Comparison of ENCODE assay signal across 10 cellular contexts in genomic region chr10:117137031-117137910, GRCh38. TPM values are rescaled to one million over a fixed set of nuclear protein-coding genes. Genes with fewer than 3 reads are reported as not detected.
DNase-seq lines count a peak whose midpoint lies in the region; ATAC-seq and TF ChIP-seq lines count a peak whose summit lies in the region.
"Had no signal": no experiment of that assay in that cellular context is flagged by ENCODE, and none has a peak within 500 bp of the region (broad histone marks: within the 10 kb centered on the region; RNA-seq: fewer than 3 reads in every experiment).

No MANE protein-coding gene starts in this region.

- no peaks in the 10 kb centered on the region for H3K9me3 Mint-ChIP-seq in activated T-cell treated with anti-CD3 and anti-CD28 coated beads, Interleukin-2, amount 50 U/mL, for 24 hours
- peaks cover 4 to 26% (median 16%) of the 10 kb centered on the region in 5 experiments for H3K9me3 Mint-ChIP-seq in brain

- H3K36me3 ChIP-seq in tibial nerve: no peaks in the 10 kb centered on the region

- H3K4me3 Mint-ChIP-seq in activated T-cell treated with anti-CD3 and anti-CD28 coated beads, Interleukin-2, amount 50 U/mL, for 24 hours: peak overlapping the region; percentile 8
- H3K4me3 Mint-ChIP-seq in brain: peak overlapping the region; percentile 66 to 91 (median 81)

- H3K27ac ChIP-seq in tibial nerve: no peak overlapping the region

- peak overlapping the region; percentile 16 to 41 (median 30) for H3K4me3 ChIP-seq in tibial nerve

- TF ChIP-seq CTCF in brain (conservative IDR thresholded peaks at IDR 0.05): no peak
- no peak for TF ChIP-seq CTCF in tibial nerve (IDR thresholded peaks at IDR 0.05)

- peaks cover 4 to 98% of the 10 kb centered on the region in 2 donors for H3K27me3 ChIP-seq in tibial nerve

- no peak for TF ChIP-seq EP300 in tibial nerve (IDR thresholded peaks at IDR 0.05)

- no peak for DNase-seq in activated T-cell treated with anti-CD3 and anti-CD28 coated beads, Interleukin-2, amount 50 U/mL, for 24 hours
- no peak for DNase-seq in activated T-cell treated with anti-CD3 and anti-CD28 coated beads, Interleukin-2, amount 50 U/mL, for 1 hour
- peak; percentile 75 for DNase-seq in left kidney (ENCODE audit: low read depth, low spot score)
- DNase-seq in tibial nerve (ENCODE audit: low spot score in 2 of 2): no peak
- DNase-seq in KG1 (lab: John Stamatoyannopoulos, UW): no peak
- DNase-seq in medulla oblongata (ENCODE audit: extremely low spot score): no peak
- DNase-seq: MM.1S had no signal

- peaks cover 0 to 4% (median 0%) of the 10 kb centered on the region in 4 donors for H3K9me3 ChIP-seq in tibial nerve

- peaks cover 0 to 64% (median 21%) of the 10 kb centered on the region in 4 donors for H3K4me1 ChIP-seq in tibial nerve

- H3K4me1 Mint-ChIP-seq in activated T-cell treated with anti-CD3 and anti-CD28 coated beads, Interleukin-2, amount 50 U/mL, for 24 hours (ENCODE audit: low read depth): peaks cover 36% of the 10 kb centered on the region
- peaks cover 50% of the 10 kb centered on the region for H3K4me1 Mint-ChIP-seq in brain

- no peaks in the 10 kb centered on the region for H3K36me3 Mint-ChIP-seq in activated T-cell treated with anti-CD3 and anti-CD28 coated beads, Interleukin-2, amount 50 U/mL, for 24 hours (ENCODE audit: low read depth)
- H3K36me3 Mint-ChIP-seq in brain: peaks cover 17% of the 10 kb centered on the region

- no peak for ATAC-seq in GM21717 (IDR thresholded peaks at IDR 0.05; ENCODE audit: unreplicated experiment)

- no peak for TF ChIP-seq POLR2A in tibial nerve (IDR thresholded peaks at IDR 0.05)

- WGBS in tibial nerve, 2 donors: 2 to 3% methylated on average over 47 to 58 of the region's 98 CpGs

- peaks cover 85% of the 10 kb centered on the region for H3K27me3 Mint-ChIP-seq in activated T-cell treated with anti-CD3 and anti-CD28 coated beads, Interleukin-2, amount 50 U/mL, for 24 hours
- peaks cover 66% of the 10 kb centered on the region for H3K27me3 Mint-ChIP-seq in brain

- no peak overlapping the region for H3K27ac Mint-ChIP-seq in activated T-cell treated with anti-CD3 and anti-CD28 coated beads, Interleukin-2, amount 50 U/mL, for 24 hours
- H3K27ac Mint-ChIP-seq in brain: peak overlapping the region in 1 of 5 experiments; percentile 89

RNA-seq across cellular contexts. Expression of gene VAX1, which starts 0.8 kb away (rescaled TPM):
- 0.48 TPM for polyA plus RNA-seq in brain (ENCODE audit: insufficient read depth, low read depth, low replicate concordance)
- not detected for total RNA-seq in tibial nerve
- total RNA-seq: dermis microvascular lymphatic vessel endothelial cell had no signal
